In genomic region chr2:240560084-240560479, GRCh38 we compare ENCODE assay signal across 8 cellular contexts. TPM values are rescaled to one million over a fixed set of nuclear protein-coding genes. Genes with fewer than 3 reads are reported as not detected.
DNase-seq lines count a peak whose midpoint lies in the region; TF ChIP-seq lines count a peak whose summit lies in the region.

TSS of gene DUSP28 (plus strand) at chr2:240560357. CDS start at chr2:240560685, 328 bp downstream.

- intact Hi-C loops in thyroid gland (cut with DNase I), result loop anchor here (10.0 kb wide), 1 partner anchor 325 kb away; no protein-coding TSS in a partner anchor

- H3K36me3 Mint-ChIP-seq in glutamatergic neuron (ENCODE audit: unreplicated experiment), result peaks cover 9% of the 10 kb centered on the region
- no peaks in the 10 kb centered on the region for H3K36me3 Mint-ChIP-seq in osteocyte (ENCODE audit: unreplicated experiment)

- 2 to 3% methylated on average over 12 to 28 of the region's 39 CpGs for WGBS in thyroid gland, 2 donors

- peak; percentile 63 to 90 for TF ChIP-seq POLR2A in thyroid gland (IDR thresholded peaks at IDR 0.05)

- H3K27me3 ChIP-seq in thyroid gland, result no peaks in the 10 kb centered on the region

- H3K4me1 ChIP-seq in thyroid gland, result peaks cover 29 to 39% of the 10 kb centered on the region in 2 donors

- H3K27me3 Mint-ChIP-seq in glutamatergic neuron (ENCODE audit: unreplicated experiment), result peaks cover 10% of the 10 kb centered on the region
- H3K27me3 Mint-ChIP-seq in osteocyte (ENCODE audit: unreplicated experiment), result no peaks in the 10 kb centered on the region

- H3K4me1 Mint-ChIP-seq in glutamatergic neuron (ENCODE audit: low read depth, unreplicated experiment), result peaks cover 7% of the 10 kb centered on the region
- H3K4me1 Mint-ChIP-seq in osteocyte (ENCODE audit: unreplicated experiment), result peaks cover 36% of the 10 kb centered on the region

- 0 out of 2 replicates have a peak, but pooled peaks cover 4% of the 10 kb centered on the region for H3K36me3 ChIP-seq in SK-N-MC (ENCODE audit: insufficient read depth, low read length)
- no peaks in the 10 kb centered on the region for H3K36me3 ChIP-seq in thyroid gland

- H3K9me3 Mint-ChIP-seq in glutamatergic neuron (ENCODE audit: unreplicated experiment), result peaks cover 14% of the 10 kb centered on the region
- no peaks in the 10 kb centered on the region for H3K9me3 Mint-ChIP-seq in osteocyte (ENCODE audit: unreplicated experiment)

- H3K9ac ChIP-seq in SK-N-MC (ENCODE audit: insufficient read length), result peak within 1 kb of the TSS; percentile 94

- no peak for TF ChIP-seq CTCF in glutamatergic neuron (IDR thresholded peaks at IDR 0.05; ENCODE audit: partially characterized antibody, unreplicated experiment)
- no peak for TF ChIP-seq CTCF in osteocyte (IDR thresholded peaks at IDR 0.05)
- no peak for TF ChIP-seq CTCF in thyroid gland (IDR thresholded peaks at IDR 0.05)

- H3K27ac Mint-ChIP-seq in glutamatergic neuron (ENCODE audit: unreplicated experiment) (peak within 1 kb of the TSS; percentile 77), osteocyte (ENCODE audit: unreplicated experiment) (peak within 1 kb of the TSS; percentile 89)

- H3K27ac ChIP-seq in SK-N-MC (peak within 1 kb of the TSS; percentile 89), thyroid gland (peak within 1 kb of the TSS; percentile 95 to 100 (median 99))

- peak within 1 kb of the TSS; percentile 90 for H3K4me3 Mint-ChIP-seq in glutamatergic neuron (ENCODE audit: unreplicated experiment)
- peak within 1 kb of the TSS; percentile 74 for H3K4me3 Mint-ChIP-seq in osteocyte (ENCODE audit: unreplicated experiment)

- H3K4me3 ChIP-seq in SK-N-MC (peak within 1 kb of the TSS; percentile 87), thyroid gland (replicated peaks in 1 of 3) (peak within 1 kb of the TSS; percentile 60 to 97 (median 96))

- DNase-seq in GF-D8 (lab: John Stamatoyannopoulos, UW) (peak; percentile 74), H4 (ENCODE audit: low spot score) (peak; percentile 85), LoVo (ENCODE audit: low spot score) (peak; percentile 91), SK-N-MC (ENCODE audit: low read depth, low spot score) (no peak), glutamatergic neuron (peak; percentile 90), osteocyte (ENCODE audit: extremely low spot score, unreplicated experiment) (peak; percentile 96), thyroid gland (peak; percentile 93 to 94)
- peak; percentile 92 for DNase-seq in activated naive CD4-positive, alpha-beta T cell treated with anti-CD3 and anti-CD28 coated beads, Interleukin-2, amount 50 U/mL, for 16 hours

- H3K9me3 ChIP-seq in SK-N-MC (ENCODE audit: low read depth, low read length) (no peaks in the 10 kb centered on the region), thyroid gland (no peaks in the 10 kb centered on the region)

RNA-seq across cellular contexts. Expression of gene DUSP28, which starts in this region (rescaled TPM):
- total RNA-seq in H4 (2014; rRNA removed; shearing (Covaris generic)), result 2.2 and 5.6 TPM in 2 replicates
- total RNA-seq in glutamatergic neuron (ENCODE audit: unreplicated experiment), result 2.8 TPM
- total RNA-seq in osteocyte, result 3.8 and 5.9 TPM in 2 replicates
- 10 to 100 TPM in 1 of 4 donors, 1 to 10 TPM in 3; 6.6 to 12.5 (median 9.2) TPM for total RNA-seq in thyroid gland
